ENCODE assay signal across 15 cellular contexts in the genomic region with DNA sequence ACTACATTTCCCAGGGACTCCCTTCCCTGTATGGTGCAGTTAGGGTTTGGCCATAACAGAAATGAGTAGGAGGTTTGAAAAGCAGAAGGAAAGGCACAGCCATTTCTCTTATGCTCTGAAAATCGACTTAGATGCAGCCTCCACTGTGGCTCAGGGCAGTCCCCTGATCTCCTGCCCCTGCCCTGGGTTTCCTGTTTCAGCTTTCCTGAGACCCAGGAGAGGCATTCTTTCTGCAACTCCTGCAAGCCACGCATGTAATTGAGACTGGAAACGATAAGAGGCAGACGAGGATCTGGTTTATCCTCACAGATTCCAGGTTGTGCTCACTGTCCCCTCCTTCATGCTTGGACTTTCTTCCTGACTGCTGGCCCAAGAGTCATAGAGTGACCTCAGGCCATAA.
DNase-seq lines count a peak whose midpoint lies in the region; ATAC-seq and TF ChIP-seq lines count a peak whose summit lies in the region.
"Had no signal": no experiment of that assay in that cellular context is flagged by ENCODE, and none has a peak within 500 bp of the region (broad histone marks: within the 10 kb centered on the region; RNA-seq: fewer than 3 reads in every experiment).

No MANE protein-coding gene starts in this region.

- no peak overlapping the region for H2AK5ac ChIP-seq in mesendoderm (ENCODE audit: low read length)
- no peak overlapping the region for H2AK5ac ChIP-seq in neuronal stem cell (ENCODE audit: low read depth, low read length)

- H3F3A ChIP-seq in GM23338 (replicated peaks; ENCODE audit: low read depth) (no peaks in the 10 kb centered on the region), SK-N-SH (replicated peaks; ENCODE audit: insufficient read depth) (no peaks in the 10 kb centered on the region)

- peaks cover 11% of the 10 kb centered on the region; the same call in 1 of the 2 replicates for H3K9me3 ChIP-seq in SK-N-SH
- H3K9me3 ChIP-seq in neuronal stem cell (replicated peaks in 1 of 2; ENCODE audit: control insufficient read depth in 2 of 2, insufficient read depth in 1 of 2, low read depth in 1 of 2, low read length in 2 of 2) = no peaks in the 10 kb centered on the region
- H3K9me3 ChIP-seq: BLaER1 treated with 17β-estradiol and CSF1 and Interleukin-3, amounts not matched to agents 10 nM and 100 nM; HAP-1 had no signal

- no peak overlapping the region for H3K18ac ChIP-seq in mesendoderm (ENCODE audit: low read length)
- no peak overlapping the region for H3K18ac ChIP-seq in neuronal stem cell (ENCODE audit: low read length)

- 2% methylated on average over 4 of the region's 4 CpGs for WGBS in SK-N-SH (ENCODE audit: low lambda C conversion rate)
- WGBS in mesendoderm (ENCODE audit: extremely low coverage, insufficient coverage, low lambda C conversion rate) = no CpG with 5 or more reads among the region's 4 CpGs
- WGBS in neuronal stem cell (ENCODE audit: extremely low coverage in 2 of 2, insufficient read length in 2 of 2, insufficient replicate concordance in 1 of 2), 2 donors = no CpG with 5 or more reads among the region's 4 CpGs

- H3K23ac ChIP-seq in mesendoderm (ENCODE audit: low read length) = no peak overlapping the region
- H3K23ac ChIP-seq in neuronal stem cell (ENCODE audit: low read depth, low read length, poor library complexity) = no peak overlapping the region

- no peak overlapping the region for H3K56ac ChIP-seq in mesendoderm (ENCODE audit: low read length)

- no peak overlapping the region for H3K4me3 Mint-ChIP-seq in GM23338
- H3K4me3 Mint-ChIP-seq in activated naive CD4-positive, alpha-beta T cell treated with anti-CD3 and anti-CD28 coated beads for 36 hours = no peak overlapping the region
- H3K4me3 Mint-ChIP-seq: CD8-positive, alpha-beta T cell had no signal

- CTCF ChIA-PET in SK-N-SH (lab: Yijun Ruan, JAX) = no interaction called here
- CTCF ChIA-PET in activated naive CD4-positive, alpha-beta T cell treated with anti-CD3 and anti-CD28 coated beads for 36 hours (lab: Charles Lee) = no interaction called here

- no peaks in the 10 kb centered on the region for H3K27me3 Mint-ChIP-seq in GM23338 (ENCODE audit: insufficient read depth, low read depth, poor library complexity)
- H3K27me3 Mint-ChIP-seq in activated naive CD4-positive, alpha-beta T cell treated with anti-CD3 and anti-CD28 coated beads for 36 hours (ENCODE audit: low read depth) = no peaks in the 10 kb centered on the region

- no peaks in the 10 kb centered on the region for H3K27me3 ChIP-seq in GM23338 (ENCODE audit: insufficient read depth)
- no peaks in the 10 kb centered on the region for H3K27me3 ChIP-seq in SK-N-SH (ENCODE audit: insufficient read depth)
- no peaks in the 10 kb centered on the region for H3K27me3 ChIP-seq in mesendoderm (ENCODE audit: insufficient read depth, low read length, poor library complexity)
- H3K27me3 ChIP-seq in neuronal stem cell (ENCODE audit: control insufficient read depth in 3 of 3, insufficient read depth in 3 of 3, low read depth in 1 of 3, low read length in 3 of 3) = no peaks in the 10 kb centered on the region
- H3K27me3 ChIP-seq: BLaER1 treated with 17β-estradiol and CSF1 and Interleukin-3, amounts not matched to agents 10 nM and 100 nM had no signal

- H4K8ac ChIP-seq in mesendoderm (ENCODE audit: low read depth, low read length) = no peak overlapping the region
- no peak overlapping the region for H4K8ac ChIP-seq in neuronal stem cell (ENCODE audit: low read depth, low read length)

- TF ChIP-seq RAD21 in SK-N-SH (IDR thresholded peaks at IDR 0.05; ENCODE audit: low read length) = peak; percentile 20; the same call in 1 of the 2 replicates

- intact Hi-C loops in activated naive CD4-positive, alpha-beta T cell treated with anti-CD3 and anti-CD28 coated beads for 36 hours (cut with micrococcal nuclease) = no loop called here

- H3K36me3 ChIP-seq in GM23338 (ENCODE audit: insufficient read depth) (no peaks in the 10 kb centered on the region), SK-N-SH (replicated peaks in 1 of 2; ENCODE audit: control insufficient read depth in 1 of 2, insufficient read depth in 2 of 2, low read length in 1 of 2) (no peaks in the 10 kb centered on the region), mesendoderm (ENCODE audit: control insufficient read depth, insufficient read depth, low read length) (no peaks in the 10 kb centered on the region), neuronal stem cell (replicated peaks in 1 of 2; ENCODE audit: control insufficient read depth in 2 of 2, insufficient read depth in 2 of 2, low read length in 2 of 2) (no peaks in the 10 kb centered on the region)
- H3K36me3 ChIP-seq: BLaER1 treated with 17β-estradiol and CSF1 and Interleukin-3, amounts not matched to agents 10 nM and 100 nM; HAP-1 had no signal

- H3K79me2 ChIP-seq in GM23338 (replicated peaks; ENCODE audit: insufficient read depth) (no peaks in the 10 kb centered on the region), SK-N-SH (ENCODE audit: insufficient read depth) (no peaks in the 10 kb centered on the region), mesendoderm (ENCODE audit: control insufficient read depth, insufficient read depth, low read length) (no peaks in the 10 kb centered on the region)

- no peak overlapping the region for H4K91ac ChIP-seq in neuronal stem cell (ENCODE audit: low read depth, low read length, poor library complexity)

- H3K9ac ChIP-seq in SK-N-SH (no peak overlapping the region), mesendoderm (ENCODE audit: low read length) (no peak overlapping the region), neuronal stem cell (ENCODE audit: low read depth, low read length, poor library complexity) (no peak overlapping the region)
- H3K9ac ChIP-seq: BLaER1 treated with 17β-estradiol and CSF1 and Interleukin-3, amounts not matched to agents 10 nM and 100 nM had no signal

- no peak for TF ChIP-seq EP300 in SK-N-SH (IDR thresholded peaks at IDR 0.05; ENCODE audit: borderline replicate concordance in 1 of 2, low read depth in 1 of 2, low read length in 1 of 2)

- TF ChIP-seq CTCF in GM23338 (conservative IDR thresholded peaks at IDR 0.05; ENCODE audit: low read depth in 2 of 2) (no peak), SK-N-SH (IDR thresholded peaks at IDR 0.05) (no peak)

- peaks cover 8% of the 10 kb centered on the region; the same call in 2 of the 3 replicates for H3K9me3 Mint-ChIP-seq in GM23338
- peaks cover 12% of the 10 kb centered on the region for H3K9me3 Mint-ChIP-seq in activated naive CD4-positive, alpha-beta T cell treated with anti-CD3 and anti-CD28 coated beads for 36 hours

- H3K4me1 ChIP-seq in GM23338 (ENCODE audit: insufficient read depth) = no peaks in the 10 kb centered on the region
- H3K4me1 ChIP-seq in SK-N-SH (ENCODE audit: control insufficient read depth in 1 of 2, insufficient read depth in 2 of 2, low read depth in 1 of 2, low read length in 1 of 2) = peaks cover 0 to 24% of the 10 kb centered on the region in 2 experiments; a peak in 2 of 4 replicates
- no peaks in the 10 kb centered on the region for H3K4me1 ChIP-seq in mesendoderm (ENCODE audit: control insufficient read depth, low read depth, low read length)
- no peaks in the 10 kb centered on the region for H3K4me1 ChIP-seq in neuronal stem cell (ENCODE audit: control insufficient read depth in 2 of 2, insufficient read depth in 1 of 2, low read depth in 1 of 2, low read length in 2 of 2)
- H3K4me1 ChIP-seq: HAP-1 had no signal

- no peak overlapping the region for H3K4ac ChIP-seq in mesendoderm (ENCODE audit: low read depth, low read length)
- H3K4ac ChIP-seq in neuronal stem cell (ENCODE audit: low read length) = no peak overlapping the region

- no peak overlapping the region for H3K27ac Mint-ChIP-seq in GM23338
- no peak overlapping the region for H3K27ac Mint-ChIP-seq in activated naive CD4-positive, alpha-beta T cell treated with anti-CD3 and anti-CD28 coated beads for 36 hours
- H3K27ac Mint-ChIP-seq: CD8-positive, alpha-beta T cell had no signal

- H2BK120ac ChIP-seq in mesendoderm (ENCODE audit: low read depth, low read length) (no peak overlapping the region), neuronal stem cell (ENCODE audit: low read depth, low read length) (no peak overlapping the region)

- H2AFZ ChIP-seq in GM23338 (peak overlapping the region; percentile 76), SK-N-SH (ENCODE audit: low read depth) (no peak overlapping the region), neuronal stem cell (ENCODE audit: low read length) (peak overlapping the region; percentile 38)

- H3K4me3 ChIP-seq in GM23338 (no peak overlapping the region), SK-N-SH (ENCODE audit: low read depth in 2 of 2, low read length in 1 of 2) (no peak overlapping the region; a peak in 1 of 4 replicates), mesendoderm (ENCODE audit: low read length) (no peak overlapping the region), neuronal stem cell (ENCODE audit: low read length in 2 of 2) (no peak overlapping the region)
- H3K4me3 ChIP-seq: BLaER1 treated with 17β-estradiol and CSF1 and Interleukin-3, amounts not matched to agents 10 nM and 100 nM; HAP-1 had no signal

- no peak overlapping the region for H3K14ac ChIP-seq in neuronal stem cell (ENCODE audit: low read length)

- no peak overlapping the region for H2BK5ac ChIP-seq in mesendoderm (ENCODE audit: low read length)
- no peak overlapping the region for H2BK5ac ChIP-seq in neuronal stem cell (ENCODE audit: low read length)

- no peak overlapping the region for H2BK12ac ChIP-seq in neuronal stem cell (ENCODE audit: low read length)

- H3K27ac ChIP-seq in GM23338 (ENCODE audit: low read depth) = no peak overlapping the region
- peak overlapping the region in 1 of 2 experiments; percentile 81; a peak in 2 of 4 replicates for H3K27ac ChIP-seq in SK-N-SH (ENCODE audit: low read depth in 2 of 2, low read length in 1 of 2)
- H3K27ac ChIP-seq in mesendoderm (ENCODE audit: low read depth, low read length) = no peak overlapping the region
- H3K27ac ChIP-seq in neuronal stem cell (replicated peaks; ENCODE audit: low read length) = no peak overlapping the region

- no peaks in the 10 kb centered on the region for H3K36me3 Mint-ChIP-seq in GM23338 (ENCODE audit: low read depth)
- no peaks in the 10 kb centered on the region for H3K36me3 Mint-ChIP-seq in activated naive CD4-positive, alpha-beta T cell treated with anti-CD3 and anti-CD28 coated beads for 36 hours (ENCODE audit: low read depth)
- H3K36me3 Mint-ChIP-seq: CD8-positive, alpha-beta T cell had no signal

- H4K20me1 ChIP-seq in GM23338 (replicated peaks; ENCODE audit: insufficient read depth) (no peaks in the 10 kb centered on the region), SK-N-SH (ENCODE audit: insufficient read depth) (no peaks in the 10 kb centered on the region)
- H4K20me1 ChIP-seq: BLaER1 treated with 17β-estradiol and CSF1 and Interleukin-3, amounts not matched to agents 10 nM and 100 nM had no signal

- peaks cover 3% of the 10 kb centered on the region; the same call in 1 of the 2 replicates for H3K9me2 ChIP-seq in GM23338 (ENCODE audit: insufficient read depth)
- H3K9me2 ChIP-seq in SK-N-SH = 0 out of 2 replicates have a peak, but pooled peaks cover 1% of the 10 kb centered on the region

- no peaks in the 10 kb centered on the region for H3K4me1 Mint-ChIP-seq in GM23338
- H3K4me1 Mint-ChIP-seq in activated naive CD4-positive, alpha-beta T cell treated with anti-CD3 and anti-CD28 coated beads for 36 hours (ENCODE audit: low read depth) = no peaks in the 10 kb centered on the region

- no peak overlapping the region for H4K5ac ChIP-seq in mesendoderm (ENCODE audit: low read length)

- H3K4me2 ChIP-seq in GM23338 (no peak overlapping the region), SK-N-SH (no peak overlapping the region), mesendoderm (ENCODE audit: low read length) (no peak overlapping the region), neuronal stem cell (ENCODE audit: insufficient read depth, low read length, poor library complexity, severe bottlenecking) (no peak overlapping the region)

- POLR2A ChIA-PET in SK-N-SH (lab: Yijun Ruan, JAX) = no interaction called here

- H3K79me1 ChIP-seq in mesendoderm (ENCODE audit: low read length) (no peaks in the 10 kb centered on the region), neuronal stem cell (ENCODE audit: low read depth, low read length) (no peaks in the 10 kb centered on the region)

- H2BK15ac ChIP-seq in mesendoderm (replicated peaks; ENCODE audit: low read depth) (no peak overlapping the region), neuronal stem cell (ENCODE audit: low read length) (no peak overlapping the region)

- DNase-seq in GM23338 (ENCODE audit: low spot score) (no peak), SK-N-SH (peak; percentile 53), mesendoderm (peak; percentile 3), neuronal stem cell (ENCODE audit: low spot score) (no peak), cortex of kidney (lab: John Stamatoyannopoulos, UW) (no peak)
- no peak for DNase-seq in activated naive CD4-positive, alpha-beta T cell treated with anti-CD3 and anti-CD28 coated beads for 36 hours
- no peak for DNase-seq in stimulated activated naive CD8-positive, alpha-beta T cell treated with anti-CD3 and anti-CD28 coated beads, Interleukin-15, Interleukin-2, amounts not matched to agents 100 U/mL and 50 U/mL, for 24 hours
- DNase-seq: 8988T; Calu3; CD8-positive, alpha-beta T cell; DMS79 treated with DMSO at 0.1 percent for 48 hours; GF-D8 had no signal

- ATAC-seq in GM23338 = no peak
- ATAC-seq in HG03571 (IDR thresholded peaks at IDR 0.05; ENCODE audit: unreplicated experiment) = no peak
- ATAC-seq in stimulated activated naive CD8-positive, alpha-beta T cell treated with anti-CD3 and anti-CD28 coated beads, Interleukin-15, Interleukin-2, amounts not matched to agents 100 U/mL and 50 U/mL, for 24 hours = no peak
- ATAC-seq: CD8-positive, alpha-beta T cell had no signal

Comparison
In these comparisons a context has a peak if more than half of its experiments do, and no peak if none do; other contexts are left out.
1. DNase-seq: peak in SK-N-SH (single experiment) and mesendoderm (single experiment); none in GM23338 (single experiment), neuronal stem cell (single experiment), activated naive CD4-positive, alpha-beta T cell treated with anti-CD3 and anti-CD28 coated beads for 36 hours (single experiment), cortex of kidney (single experiment) and stimulated activated naive CD8-positive, alpha-beta T cell treated with anti-CD3 and anti-CD28 coated beads, Interleukin-15, Interleukin-2, amounts not matched to agents 100 U/mL and 50 U/mL, for 24 hours (single experiment).